In the genomic region with DNA sequence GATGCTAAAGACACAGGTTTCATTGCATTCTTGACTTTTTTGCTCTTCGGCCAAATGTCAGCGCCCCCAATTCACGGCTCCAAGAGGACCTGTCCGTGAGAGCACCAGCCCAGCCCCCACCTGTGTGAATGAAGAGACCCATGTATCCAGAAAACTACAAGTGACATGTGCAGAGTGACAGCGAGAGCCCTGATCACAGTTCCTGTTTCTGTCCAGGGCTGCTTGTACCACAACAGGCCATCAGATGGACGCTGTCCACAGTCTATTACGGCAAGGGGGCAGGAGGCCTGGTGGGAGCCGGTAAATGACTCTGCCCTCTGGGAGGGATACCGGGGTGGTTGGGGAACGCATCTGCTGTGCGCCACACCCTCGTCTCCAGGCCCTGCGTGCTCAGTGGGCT, we compare ENCODE assay signal across 30 cellular contexts.
"Had no signal": no experiment of that assay in that cellular context is flagged by ENCODE, and none has a peak within 500 bp of the region (broad histone marks: within the 10 kb centered on the region; RNA-seq: fewer than 3 reads in every experiment).

No MANE protein-coding gene starts in this region.

- H3K4me3 ChIP-seq: ascending aorta, coronary artery, smooth muscle cell had no signal

- H3K4me1 Mint-ChIP-seq: activated naive CD4-positive, alpha-beta T cell treated with anti-CD3 and anti-CD28 coated beads, Interleukin-2, amount 10 ng/mL, durations not matched to agents 7 days and 5 days; activated naive CD8-positive, alpha-beta T cell treated with anti-CD3 and anti-CD28 coated beads, Interleukin-2, amount 10 ng/mL, durations not matched to agents 7 days and 5 days; stimulated activated naive CD8-positive, alpha-beta T cell treated with anti-CD3 and anti-CD28 coated beads, Interleukin-15, amount 100 ng/mL, for 72 hours had no signal

- H3K27me3 ChIP-seq: ascending aorta had no signal

- H3K4me2 ChIP-seq: smooth muscle cell had no signal

- H3K36me3 Mint-ChIP-seq: activated CD4-positive, alpha-beta memory T cell treated with anti-CD3 and anti-CD28 coated beads for 36 hours; activated naive CD4-positive, alpha-beta T cell treated with anti-CD3 and anti-CD28 coated beads, Interleukin-2, amount 10 ng/mL, durations not matched to agents 7 days and 5 days; activated naive CD8-positive, alpha-beta T cell treated with anti-CD3 and anti-CD28 coated beads, Interleukin-2, amount 10 ng/mL, durations not matched to agents 7 days and 5 days; brain; mesothelial cell of epicardium; stimulated activated memory B cell treated with anti-CD40 and anti-IgM and Interleukin-4, amounts not matched to agents 10 μg/mL and 1 μg/mL and 100 μg/mL, for 72 hours had no signal

- H3K9me3 Mint-ChIP-seq: activated CD4-positive, alpha-beta T cell treated with anti-CD3 and anti-CD28 coated beads, Interleukin-2, amount 10 ng/mL, durations not matched to agents 24 days and 14 days; effector memory CD8-positive, alpha-beta T cell; mesothelial cell of epicardium had no signal

- H3K27me3 Mint-ChIP-seq: activated CD4-positive, alpha-beta memory T cell treated with anti-CD3 and anti-CD28 coated beads for 36 hours; activated CD4-positive, alpha-beta T cell treated with anti-CD3 and anti-CD28 coated beads, Interleukin-2, amount 10 ng/mL, durations not matched to agents 24 days and 14 days; effector memory CD8-positive, alpha-beta T cell; stimulated activated memory B cell treated with anti-CD40 and anti-IgM and Interleukin-4, amounts not matched to agents 10 μg/mL and 1 μg/mL and 100 μg/mL, for 72 hours had no signal

- ATAC-seq: effector memory CD8-positive, alpha-beta T cell; left cardiac atrium; left ventricle myocardium superior; naive thymus-derived CD4-positive, alpha-beta T cell; stimulated activated naive CD8-positive, alpha-beta T cell treated with anti-CD3 and anti-CD28 coated beads, Interleukin-15, amount 100 ng/mL, for 72 hours had no signal

- H3K4me3 Mint-ChIP-seq: activated CD4-positive, alpha-beta memory T cell treated with anti-CD3 and anti-CD28 coated beads for 36 hours; activated CD4-positive, alpha-beta T cell treated with anti-CD3 and anti-CD28 coated beads, Interleukin-2, amount 10 ng/mL, durations not matched to agents 24 days and 14 days; activated naive CD4-positive, alpha-beta T cell treated with anti-CD3 and anti-CD28 coated beads, Interleukin-2, amount 10 ng/mL, durations not matched to agents 7 days and 5 days; activated naive CD8-positive, alpha-beta T cell treated with anti-CD3 and anti-CD28 coated beads, Interleukin-2, amount 10 ng/mL, durations not matched to agents 7 days and 5 days; activated T-helper 1 cell treated with anti-CD3 and anti-CD28 coated beads, Interleukin-12 subunit alpha, Interleukin-12 subunit beta, Interleukin-2, Interleukin-4 antibody, amounts not matched to agents 30 ng/mL and 10 ng/mL and 1 ng/mL, durations not matched to agents 14 hours and 24 hours and 36 hours; effector memory CD8-positive, alpha-beta T cell; mesothelial cell of epicardium; naive thymus-derived CD4-positive, alpha-beta T cell; stimulated activated memory B cell treated with anti-CD40 and anti-IgM and Interleukin-4, amounts not matched to agents 10 μg/mL and 1 μg/mL and 100 μg/mL, for 72 hours; stimulated activated naive CD8-positive, alpha-beta T cell treated with anti-CD3 and anti-CD28 coated beads, Interleukin-15, amount 100 ng/mL, for 72 hours; T-helper 1 cell treated with Interleukin-12 subunit alpha and Interleukin-12 subunit beta and Interleukin-4 antibody, amounts not matched to agents 30 μg/mL and 1 μg/mL, for 36 hours had no signal

- H3K9me3 ChIP-seq: ascending aorta had no signal

- H3K27ac Mint-ChIP-seq: activated CD4-positive, alpha-beta memory T cell treated with anti-CD3 and anti-CD28 coated beads for 36 hours; activated CD4-positive, alpha-beta T cell treated with anti-CD3 and anti-CD28 coated beads, Interleukin-2, amount 10 ng/mL, durations not matched to agents 24 days and 14 days; activated naive CD4-positive, alpha-beta T cell treated with anti-CD3 and anti-CD28 coated beads, Interleukin-2, amount 10 ng/mL, durations not matched to agents 7 days and 5 days; activated naive CD8-positive, alpha-beta T cell treated with anti-CD3 and anti-CD28 coated beads, Interleukin-2, amount 10 ng/mL, durations not matched to agents 7 days and 5 days; activated T-helper 1 cell treated with anti-CD3 and anti-CD28 coated beads, Interleukin-12 subunit alpha, Interleukin-12 subunit beta, Interleukin-2, Interleukin-4 antibody, amounts not matched to agents 30 ng/mL and 10 ng/mL and 1 ng/mL, durations not matched to agents 14 hours and 24 hours and 36 hours; effector memory CD8-positive, alpha-beta T cell; mesothelial cell of epicardium had no signal

- DNase-seq: activated CD4-positive, alpha-beta memory T cell treated with anti-CD3 and anti-CD28 coated beads for 36 hours; activated CD4-positive, alpha-beta T cell treated with anti-CD3 and anti-CD28 coated beads, Interleukin-2, amount 10 ng/mL, durations not matched to agents 24 days and 14 days; activated CD4-positive, CD25-positive, alpha-beta regulatory T cell treated with anti-CD3 and anti-CD28 coated beads, Interleukin-2, amount 50 U/mL, for 72 hours; activated CD8-positive, alpha-beta memory T cell treated with anti-CD3 and anti-CD28 coated beads, Interleukin-2, amount 50 U/mL, for 4 hours; activated gamma-delta T cell; activated naive CD4-positive, alpha-beta T cell treated with anti-CD3 and anti-CD28 coated beads, Interleukin-2, amount 10 ng/mL, durations not matched to agents 7 days and 5 days; activated naive CD8-positive, alpha-beta T cell treated with anti-CD3 and anti-CD28 coated beads, Interleukin-2, amount 10 ng/mL, durations not matched to agents 7 days and 5 days; activated T-cell treated with anti-CD3 and anti-CD28 coated beads, Interleukin-2, amount 50 U/mL, for 1 hour; effector memory CD8-positive, alpha-beta T cell; erythroblast; head of caudate nucleus; hippocampal formation; left cardiac atrium; left ventricle myocardium superior; naive thymus-derived CD4-positive, alpha-beta T cell; stimulated activated CD4-positive, alpha-beta T cell treated with anti-CD3 and anti-CD28 coated beads, Interleukin-1b, Interleukin-23, amount 100 ng/mL, for 48 hours; stimulated activated CD4-positive, alpha-beta T cell treated with anti-CD3 and anti-CD28 coated beads, Interleukin-4, amount 100 ng/mL, for 4 hours; stimulated activated CD8-positive, alpha-beta memory T cell treated with anti-CD3 and anti-CD28 coated beads, Interleukin-4, amount 100 ng/mL, for 48 hours; stimulated activated naive CD8-positive, alpha-beta T cell treated with anti-CD3 and anti-CD28 coated beads, Interleukin-15, amount 100 ng/mL, for 72 hours; substantia nigra; T-helper 9 cell; WERI-Rb-1 had no signal

- H3K36me3 ChIP-seq: ascending aorta, WERI-Rb-1 had no signal

- H3K27ac ChIP-seq: coronary artery, WERI-Rb-1 had no signal
